Comparison of ENCODE assay signal across 1 cellular context in the genomic region with DNA sequence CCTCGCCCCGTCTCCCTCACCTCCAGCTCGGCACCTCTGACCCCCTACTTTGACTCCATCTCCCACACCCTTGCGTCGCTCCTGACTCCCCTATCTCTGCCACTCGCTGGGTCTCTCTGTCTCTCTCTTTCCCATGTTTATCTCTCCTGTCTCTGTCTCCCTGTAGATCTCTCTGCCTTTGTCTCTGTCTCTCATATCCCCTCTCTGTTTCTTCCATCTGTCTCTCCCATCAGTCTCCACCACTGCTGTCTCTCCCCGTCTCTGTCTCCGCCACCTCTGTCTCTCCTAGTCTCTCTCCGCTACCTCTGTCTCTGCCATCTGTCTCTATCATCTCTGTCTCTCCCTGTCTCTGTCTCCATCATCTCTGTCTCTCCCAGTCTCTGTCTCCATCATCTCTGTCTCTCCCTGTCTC.
TF ChIP-seq lines count a peak whose summit lies in the region.

No MANE protein-coding gene starts in this region.

TF ChIP-seq in endothelial cell of umbilical vein, 7 proteins besides CTCF, POLR2A, EP300 and RAD21:
- TF ChIP-seq JUN (IDR thresholded peaks at IDR 0.05; ENCODE audit: borderline replicate concordance, insufficient read depth, insufficient read length, low read depth) (no peak), MYC (IDR thresholded peaks at IDR 0.05; ENCODE audit: low read depth, low read length) (no peak), EZH2 (IDR thresholded peaks at IDR 0.05; ENCODE audit: borderline replicate concordance, low read depth, low read length, severe bottlenecking) (no peak), GATA2 (IDR thresholded peaks at IDR 0.05; ENCODE audit: insufficient read depth, insufficient read length, low read depth, low read length) (no peak), FOS (IDR thresholded peaks at IDR 0.05; ENCODE audit: borderline replicate concordance, insufficient read depth, low read length) (no peak), POLR2AphosphoS5 (IDR thresholded peaks at IDR 0.05; ENCODE audit: insufficient read depth, low read depth, low read length) (no peak)
- TF ChIP-seq, protein P1, sequence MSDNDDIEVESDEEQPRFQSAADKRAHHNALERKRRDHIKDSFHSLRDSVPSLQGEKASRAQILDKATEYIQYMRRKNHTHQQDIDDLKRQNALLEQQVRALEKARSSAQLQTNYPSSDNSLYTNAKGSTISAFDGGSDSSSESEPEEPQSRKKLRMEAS (IDR thresholded peaks at IDR 0.05; ENCODE audit: insufficient read depth, insufficient read length), result no peak
